Comparison of ENCODE assay signal across 18 cellular contexts in genomic region chr7:101133621-101134398, GRCh38. TPM values are rescaled to one million over a fixed set of nuclear protein-coding genes. Genes with fewer than 3 reads are reported as not detected.
DNase-seq lines count a peak whose midpoint lies in the region; ATAC-seq, FAIRE-seq and TF ChIP-seq lines count a peak whose summit lies in the region.
"Had no signal": no experiment of that assay in that cellular context is flagged by ENCODE, and none has a peak within 500 bp of the region (broad histone marks: within the 10 kb centered on the region; RNA-seq: fewer than 3 reads in every experiment).

No MANE protein-coding gene starts in this region.

- H3K9ac ChIP-seq in HUES48 (ENCODE audit: low read depth, low read length): no peak overlapping the region
- no peak overlapping the region for H3K9ac ChIP-seq in HepG2 (ENCODE audit: insufficient read depth, low read depth, low read length)

- DNase-seq in A549 (ENCODE audit: low read depth in 1 of 2, low spot score in 1 of 2): no peak
- DNase-seq in HepG2 (ENCODE audit: low spot score): no peak
- no peak for DNase-seq in ureter (ENCODE audit: low spot score)
- no peak for DNase-seq in SIG-M5 (lab: John Stamatoyannopoulos, UW)
- no peak for DNase-seq in GF-D8 (lab: John Stamatoyannopoulos, UW)
- DNase-seq: DMS153; heart right ventricle; left ventricle myocardium inferior; NCI-H187 treated with DMSO at 0.1 percent for 48 hours; stimulated activated CD4-positive, alpha-beta T cell treated with anti-CD3 and anti-CD28 coated beads, Interleukin-12 subunit alpha, Interleukin-12 subunit beta, amount 100 ng/mL, for 4 hours had no signal

- intact Hi-C loops in HepG2 (cut with micrococcal nuclease; ENCODE audit: unreplicated experiment): no loop called here

- no peak for TF ChIP-seq POLR2A in A549 (IDR thresholded peaks at IDR 0.05; ENCODE audit: low read length)
- peak in 1 of 2 experiments; percentile 89; a peak in 2 of 4 replicates for TF ChIP-seq POLR2A in HepG2 (IDR thresholded peaks at IDR 0.05; ENCODE audit: insufficient read depth in 1 of 2, low read depth in 2 of 2, low read length in 2 of 2)

- H4K20me1 ChIP-seq in HepG2 (ENCODE audit: insufficient read depth, low read length): peaks cover 64% of the 10 kb centered on the region; the same call in 1 of the 2 replicates

- no TSS peak for BruUV-seq in HepG2 (replicated peaks; lab: Mats Ljungman, UMichigan)

- TF ChIP-seq CTCF in A549 (IDR thresholded peaks at IDR 0.05) (no peak), brain (conservative IDR thresholded peaks at IDR 0.05) (no peak), HepG2 (CRISPR knock-in tag; IDR thresholded peaks at IDR 0.05) (no peak)

- POLR2A ChIA-PET in A549 (lab: Yijun Ruan, JAX) (no interaction called here), HepG2 (lab: Yijun Ruan, JAX) (interaction anchor here (1.3 kb wide), 1 partner anchor 12 kb away, joined by 3 read pairs; no protein-coding TSS in a partner anchor)

- peak overlapping the region in 1 of 2 experiments; percentile 63; a peak in 4 of 6 replicates for H3K27ac ChIP-seq in A549
- peak overlapping the region; percentile 76 for H3K27ac ChIP-seq in HUES48 (ENCODE audit: low read depth, low read length)
- no peak overlapping the region for H3K27ac ChIP-seq in HepG2 (ENCODE audit: extremely low read length, insufficient read depth, low read length)
- H3K27ac ChIP-seq: left ventricle myocardium inferior, neutrophil, tibial nerve had no signal

- H3K4me1 Mint-ChIP-seq in brain: peaks cover 44% of the 10 kb centered on the region

- TF ChIP-seq EP300 in A549 (IDR thresholded peaks at IDR 0.05) (no peak), HepG2 (IDR thresholded peaks at IDR 0.05; ENCODE audit: low read depth in 2 of 2, low read length in 2 of 2) (no peak), HepG2 (CRISPR knock-in tag; IDR thresholded peaks at IDR 0.05; ENCODE audit: borderline replicate concordance) (no peak)

- ATAC-seq in A549: peak in 1 of 2 experiments; percentile 1; a peak in 3 of 6 replicates
- ATAC-seq in HepG2: no peak
- ATAC-seq in HG03175 (IDR thresholded peaks at IDR 0.05; ENCODE audit: unreplicated experiment): no peak
- ATAC-seq: activated CD4-positive, CD25-positive, alpha-beta regulatory T cell treated with anti-CD3 and anti-CD28 coated beads, Interleukin-2, amount 50 U/mL, for 24 hours; heart right ventricle had no signal

- FAIRE-seq in A549 (lab: Jason Lieb, UNC) (no peak), HepG2 (lab: Jason Lieb, UNC) (no peak)
- FAIRE-seq: A204.1 had no signal

- TF ChIP-seq RAD21 in A549 (conservative IDR thresholded peaks at IDR 0.05 in 1 of 2, IDR thresholded peaks at IDR 0.05 in 1 of 2) (no peak), HepG2 (CRISPR knock-in tag; IDR thresholded peaks at IDR 0.05) (no peak)

- no peaks in the 10 kb centered on the region for H3K79me2 ChIP-seq in HepG2 (ENCODE audit: insufficient read depth, low read length)

- CTCF ChIA-PET in A549 (lab: Yijun Ruan, JAX): interaction anchor here (0.6 to 32.8 kb wide), 15 partner anchors 9 to 239 kb away, joined by 3 to 600 read pairs (median 4); partner anchors contain the start of genes ACHE and SERPINE1
- CTCF ChIA-PET in HepG2 (lab: Yijun Ruan, JAX; ENCODE audit: low intra/inter-chr PET ratio, low total read pairs): no interaction called here

- peak overlapping the region in 4 of 5 experiments; percentile 24 to 96 (median 54) for H3K27ac Mint-ChIP-seq in brain

- peaks cover 31% of the 10 kb centered on the region for H3K27me3 Mint-ChIP-seq in brain

- H3K4me3 Mint-ChIP-seq in brain: peak overlapping the region in 2 of 5 experiments; percentile 22 to 23

- H3K4me3 ChIP-seq in A549 (no peak overlapping the region), HUES48 (ENCODE audit: low read depth, low read length) (no peak overlapping the region), HepG2 (replicated peaks in 1 of 3; ENCODE audit: insufficient read depth in 1 of 3, low read depth in 2 of 3, low read length in 3 of 3) (no peak overlapping the region)
- H3K4me3 ChIP-seq: ascending aorta, heart right ventricle, left ventricle myocardium inferior, tibial nerve had no signal

- H2AFZ ChIP-seq in HepG2 (ENCODE audit: low read length): no peak overlapping the region

- H3K36me3 ChIP-seq in HUES48 (ENCODE audit: control insufficient read depth, insufficient read depth, low read length): no peaks in the 10 kb centered on the region
- peaks cover 20 to 65% of the 10 kb centered on the region in 2 experiments for H3K36me3 ChIP-seq in HepG2 (replicated peaks in 1 of 2; ENCODE audit: control insufficient read depth in 1 of 2, insufficient read depth in 2 of 2, low read length in 2 of 2)
- H3K36me3 ChIP-seq: left ventricle myocardium inferior, neutrophil had no signal

- H3K4me2 ChIP-seq in A549 (peak overlapping the region; percentile 53), HepG2 (ENCODE audit: low read depth, low read length) (no peak overlapping the region)

- H3K36me3 Mint-ChIP-seq in brain: peaks cover 3% of the 10 kb centered on the region

- H3K4me1 ChIP-seq in A549 (peaks cover 89% of the 10 kb centered on the region), HUES48 (ENCODE audit: control insufficient read depth, insufficient read depth, low read length) (peaks cover 17% of the 10 kb centered on the region), HepG2 (ENCODE audit: insufficient read depth, low read length) (peaks cover 50% of the 10 kb centered on the region)

- H3K9me3 ChIP-seq in A549 (no peaks in the 10 kb centered on the region), HUES48 (ENCODE audit: control insufficient read depth, insufficient read depth, low read length) (no peaks in the 10 kb centered on the region), HepG2 (ENCODE audit: low read length) (no peaks in the 10 kb centered on the region)
- H3K9me3 ChIP-seq: ascending aorta, heart right ventricle, left ventricle myocardium inferior, neutrophil, tibial nerve had no signal

- in situ Hi-C loops in HepG2 (cut with HindIII; ENCODE audit: extremely low pct_ligation_motif_present, low pct_unique_long_range_greater_than_20kb): no loop called here

- H3K9me3 Mint-ChIP-seq in brain: no peaks in the 10 kb centered on the region

- H3K27me3 ChIP-seq in HUES48 (ENCODE audit: control insufficient read depth, insufficient read depth, low read length): no peaks in the 10 kb centered on the region
- no peaks in the 10 kb centered on the region for H3K27me3 ChIP-seq in HepG2 (ENCODE audit: control insufficient read depth in 1 of 2, insufficient read depth in 2 of 2, low read length in 2 of 2)
- H3K27me3 ChIP-seq: ascending aorta, tibial nerve had no signal

- 81% methylated on average over 15 of the region's 15 CpGs for WGBS in A549 (ENCODE audit: missing lambda C conversion rate)
- 98% methylated on average over 13 of the region's 15 CpGs for WGBS in HepG2 (ENCODE audit: low lambda C conversion rate)

RNA-seq across cellular contexts. Expression of gene SERPINE1, which starts 6.9 kb away (rescaled TPM):
- polyA plus RNA-seq in A549 (2011; rRNA removed) (300 and 355 TPM in 2 replicates), A549 (2017; fragmentation: RNase III; extraction: RNeasy Plus Mini Kit Qiagen cat#74134 plus additional on column Dnase treatment) (286 to 399 TPM (median 346 TPM) in 3 replicates), brain (ENCODE audit: insufficient read depth, low read depth, low replicate concordance) (4.3 TPM), HepG2 (2011; rRNA removed) (1,576 and 2,365 TPM in 2 replicates)
- polyA plus RNA-seq in A549 (2012; cell fraction: cytosol; rRNA removed): 315 and 419 TPM in 2 replicates
- 684 and 700 TPM in 2 replicates for polyA plus RNA-seq in A549 (2012; cell fraction: nucleus; rRNA removed)
- polyA minus RNA-seq in A549 (2011; rRNA and poly(A)+ RNA removed): 377 and 382 TPM in 2 replicates
- total RNA-seq in HepG2 (2016; rRNA removed; fragmentation: Illumina TruSeq; extraction: Trizol) (9.2 and 21.2 TPM in 2 replicates), ureter (4.3 TPM)
- 3.3 and 3.6 TPM in 2 replicates for total RNA-seq in HepG2 (2016; cell fraction: cytosol; rRNA removed; fragmentation: Illumina TruSeq; extraction: Trizol; ENCODE audit: low read depth)
- 8.0 and 21.0 TPM in 2 replicates for total RNA-seq in HepG2 (2016; cell fraction: insoluble cytoplasmic fraction; rRNA removed; fragmentation: Illumina TruSeq; extraction: Trizol)
- total RNA-seq in HepG2 (2016; cell fraction: membrane; rRNA removed; fragmentation: Illumina TruSeq; extraction: Trizol): 8.0 and 9.1 TPM in 2 replicates
- 18.0 and 20.9 TPM in 2 replicates for total RNA-seq in HepG2 (2016; cell fraction: nucleus; rRNA removed; fragmentation: Illumina TruSeq; extraction: Trizol)
- polyA plus RNA-seq in HepG2 (2011; cell fraction: cytosol; rRNA removed): 1,491 and 1,809 TPM in 2 replicates
- polyA plus RNA-seq in HepG2 (2011; cell fraction: nucleus; rRNA removed): 562 and 817 TPM in 2 replicates
- polyA plus RNA-seq in HepG2 (2012): 545 and 706 TPM in 2 replicates
- polyA plus RNA-seq in HepG2 (2016; cell fraction: cytosol; fragmentation: Illumina TruSeq; extraction: Trizol; ENCODE audit: low read depth): 3.7 and 4.4 TPM in 2 replicates
- 9.1 and 11.4 TPM in 2 replicates for polyA plus RNA-seq in HepG2 (2016; cell fraction: insoluble cytoplasmic fraction; fragmentation: Illumina TruSeq; extraction: Trizol; ENCODE audit: low read depth)
- polyA plus RNA-seq in HepG2 (2016; cell fraction: membrane; fragmentation: Illumina TruSeq; extraction: Trizol; ENCODE audit: low read depth): 6.1 and 6.8 TPM in 2 replicates
- polyA plus RNA-seq in HepG2 (2016; cell fraction: nucleus; fragmentation: Illumina TruSeq; extraction: Trizol; ENCODE audit: insufficient read depth, low read depth): 38.3 and 38.7 TPM in 2 replicates
- 6.3 and 1,949 TPM in 2 replicates for polyA minus RNA-seq in HepG2 (2011; rRNA and poly(A)+ RNA removed; ENCODE audit: low replicate concordance)
- 904 and 1,305 TPM in 2 replicates for polyA minus RNA-seq in HepG2 (2011; cell fraction: cytosol; rRNA and poly(A)+ RNA removed)
- polyA minus RNA-seq in HepG2 (2011; cell fraction: nucleus; rRNA and poly(A)+ RNA removed): 242 and 430 TPM in 2 replicates

RNA-seq across cellular contexts. Expression of gene AP1S1, which starts 20.5 kb away (rescaled TPM):
- polyA plus RNA-seq in A549 (2011; rRNA removed) (107 and 128 TPM in 2 replicates), A549 (2017; fragmentation: RNase III; extraction: RNeasy Plus Mini Kit Qiagen cat#74134 plus additional on column Dnase treatment) (181 to 187 TPM (median 182 TPM) in 3 replicates), brain (ENCODE audit: insufficient read depth, low read depth, low replicate concordance) (127 TPM), HepG2 (2011; rRNA removed) (65.2 and 68.1 TPM in 2 replicates)
- 163 and 166 TPM in 2 replicates for polyA plus RNA-seq in A549 (2012; cell fraction: cytosol; rRNA removed)
- 79.8 and 104 TPM in 2 replicates for polyA plus RNA-seq in A549 (2012; cell fraction: nucleus; rRNA removed)
- polyA minus RNA-seq in A549 (2011; rRNA and poly(A)+ RNA removed): 48.5 and 54.1 TPM in 2 replicates
- total RNA-seq in HepG2 (2016; rRNA removed; fragmentation: Illumina TruSeq; extraction: Trizol) (57.5 and 77.9 TPM in 2 replicates), ureter (50.5 TPM)
- total RNA-seq in HepG2 (2016; cell fraction: cytosol; rRNA removed; fragmentation: Illumina TruSeq; extraction: Trizol; ENCODE audit: low read depth): 12.5 and 16.2 TPM in 2 replicates
- total RNA-seq in HepG2 (2016; cell fraction: insoluble cytoplasmic fraction; rRNA removed; fragmentation: Illumina TruSeq; extraction: Trizol): 61.5 and 77.2 TPM in 2 replicates
- total RNA-seq in HepG2 (2016; cell fraction: membrane; rRNA removed; fragmentation: Illumina TruSeq; extraction: Trizol): 27.8 and 28.9 TPM in 2 replicates
- 21.6 and 22.0 TPM in 2 replicates for total RNA-seq in HepG2 (2016; cell fraction: nucleus; rRNA removed; fragmentation: Illumina TruSeq; extraction: Trizol)
- 72.3 and 73.9 TPM in 2 replicates for polyA plus RNA-seq in HepG2 (2011; cell fraction: cytosol; rRNA removed)
- 36.3 and 39.1 TPM in 2 replicates for polyA plus RNA-seq in HepG2 (2011; cell fraction: nucleus; rRNA removed)
- 37.2 and 44.1 TPM in 2 replicates for polyA plus RNA-seq in HepG2 (2012)
- polyA plus RNA-seq in HepG2 (2016; cell fraction: cytosol; fragmentation: Illumina TruSeq; extraction: Trizol; ENCODE audit: low read depth): 12.3 and 17.5 TPM in 2 replicates
- 79.7 and 84.4 TPM in 2 replicates for polyA plus RNA-seq in HepG2 (2016; cell fraction: insoluble cytoplasmic fraction; fragmentation: Illumina TruSeq; extraction: Trizol; ENCODE audit: low read depth)
- polyA plus RNA-seq in HepG2 (2016; cell fraction: membrane; fragmentation: Illumina TruSeq; extraction: Trizol; ENCODE audit: low read depth): 20.4 and 24.4 TPM in 2 replicates
- polyA plus RNA-seq in HepG2 (2016; cell fraction: nucleus; fragmentation: Illumina TruSeq; extraction: Trizol; ENCODE audit: insufficient read depth, low read depth): 37.5 and 48.7 TPM in 2 replicates
- polyA minus RNA-seq in HepG2 (2011; rRNA and poly(A)+ RNA removed; ENCODE audit: low replicate concordance): 27.0 and 72.1 TPM in 2 replicates
- 13.5 and 15.9 TPM in 2 replicates for polyA minus RNA-seq in HepG2 (2011; cell fraction: cytosol; rRNA and poly(A)+ RNA removed)
- 6.6 and 8.1 TPM in 2 replicates for polyA minus RNA-seq in HepG2 (2011; cell fraction: nucleus; rRNA and poly(A)+ RNA removed)

RNA-seq across cellular contexts. Expression of gene VGF, which starts 31.6 kb away (rescaled TPM):
- polyA plus RNA-seq in A549 (2011; rRNA removed) (0.16 and 0.21 TPM in 2 replicates), A549 (2017; fragmentation: RNase III; extraction: RNeasy Plus Mini Kit Qiagen cat#74134 plus additional on column Dnase treatment) (1.4 to 2.7 TPM (median 2.0 TPM) in 3 replicates), brain (ENCODE audit: insufficient read depth, low read depth, low replicate concordance) (37.7 TPM), HepG2 (2011; rRNA removed) (0.12 and 0.21 TPM in 2 replicates)
- polyA plus RNA-seq in A549 (2012; cell fraction: cytosol; rRNA removed): 0.42 and 0.73 TPM in 2 replicates
- 0.97 and 1.7 TPM in 2 replicates for polyA plus RNA-seq in A549 (2012; cell fraction: nucleus; rRNA removed)
- polyA minus RNA-seq in A549 (2011; rRNA and poly(A)+ RNA removed): 0.17 TPM in 1 of 2 replicates, not detected in the other
- total RNA-seq in HepG2 (2016; rRNA removed; fragmentation: Illumina TruSeq; extraction: Trizol) (0.10 and 0.46 TPM in 2 replicates), ureter (not detected)
- 0.18 TPM in 1 of 2 replicates, not detected in the other for total RNA-seq in HepG2 (2016; cell fraction: cytosol; rRNA removed; fragmentation: Illumina TruSeq; extraction: Trizol; ENCODE audit: low read depth)
- 0.52 TPM in 1 of 2 replicates, not detected in the other for total RNA-seq in HepG2 (2016; cell fraction: insoluble cytoplasmic fraction; rRNA removed; fragmentation: Illumina TruSeq; extraction: Trizol)
- total RNA-seq in HepG2 (2016; cell fraction: membrane; rRNA removed; fragmentation: Illumina TruSeq; extraction: Trizol): 0.10 and 0.15 TPM in 2 replicates
- total RNA-seq in HepG2 (2016; cell fraction: nucleus; rRNA removed; fragmentation: Illumina TruSeq; extraction: Trizol): 0.44 and 0.78 TPM in 2 replicates
- 0.12 and 0.23 TPM in 2 replicates for polyA plus RNA-seq in HepG2 (2011; cell fraction: cytosol; rRNA removed)
- polyA plus RNA-seq in HepG2 (2011; cell fraction: nucleus; rRNA removed): 0.40 and 0.96 TPM in 2 replicates
- 0.09 and 0.31 TPM in 2 replicates for polyA plus RNA-seq in HepG2 (2012)
- 0.06 and 0.09 TPM in 2 replicates for polyA plus RNA-seq in HepG2 (2016; cell fraction: cytosol; fragmentation: Illumina TruSeq; extraction: Trizol; ENCODE audit: low read depth)
- 0.15 and 0.16 TPM in 2 replicates for polyA plus RNA-seq in HepG2 (2016; cell fraction: insoluble cytoplasmic fraction; fragmentation: Illumina TruSeq; extraction: Trizol; ENCODE audit: low read depth)
- polyA plus RNA-seq in HepG2 (2016; cell fraction: membrane; fragmentation: Illumina TruSeq; extraction: Trizol; ENCODE audit: low read depth): 0.08 TPM in 1 of 2 replicates, not detected in the other
- polyA plus RNA-seq in HepG2 (2016; cell fraction: nucleus; fragmentation: Illumina TruSeq; extraction: Trizol; ENCODE audit: insufficient read depth, low read depth): 0.99 and 1.4 TPM in 2 replicates
- 0.14 and 0.16 TPM in 2 replicates for polyA minus RNA-seq in HepG2 (2011; rRNA and poly(A)+ RNA removed; ENCODE audit: low replicate concordance)
- 0.69 and 0.88 TPM in 2 replicates for polyA minus RNA-seq in HepG2 (2011; cell fraction: cytosol; rRNA and poly(A)+ RNA removed)
- not detected in 2 replicates for polyA minus RNA-seq in HepG2 (2011; cell fraction: nucleus; rRNA and poly(A)+ RNA removed)
- total RNA-seq: ascending aorta, heart right ventricle, left ventricle myocardium inferior had no signal

RNA-seq across cellular contexts. Expression of gene NAT16, which starts 46.3 kb away (rescaled TPM):
- 0.03 and 0.05 TPM in 2 replicates for polyA plus RNA-seq in A549 (2011; rRNA removed)
- polyA plus RNA-seq in A549 (2012; cell fraction: cytosol; rRNA removed): 0.03 and 0.04 TPM in 2 replicates
- polyA plus RNA-seq in A549 (2012; cell fraction: nucleus; rRNA removed): 0.09 and 0.18 TPM in 2 replicates
- 0.07 to 0.12 TPM in 2 of 3 replicates, not detected in the other for polyA plus RNA-seq in A549 (2017; fragmentation: RNase III; extraction: RNeasy Plus Mini Kit Qiagen cat#74134 plus additional on column Dnase treatment)
- polyA minus RNA-seq in A549 (2011; rRNA and poly(A)+ RNA removed): not detected in 2 replicates
- polyA plus RNA-seq in brain (ENCODE audit: insufficient read depth, low read depth, low replicate concordance): 41.0 TPM
- total RNA-seq in HepG2 (2016; rRNA removed; fragmentation: Illumina TruSeq; extraction: Trizol): not detected in 2 replicates
- not detected in 2 replicates for total RNA-seq in HepG2 (2016; cell fraction: cytosol; rRNA removed; fragmentation: Illumina TruSeq; extraction: Trizol; ENCODE audit: low read depth)
- total RNA-seq in HepG2 (2016; cell fraction: insoluble cytoplasmic fraction; rRNA removed; fragmentation: Illumina TruSeq; extraction: Trizol): not detected in 2 replicates
- not detected in 2 replicates for total RNA-seq in HepG2 (2016; cell fraction: membrane; rRNA removed; fragmentation: Illumina TruSeq; extraction: Trizol)
- not detected in 2 replicates for total RNA-seq in HepG2 (2016; cell fraction: nucleus; rRNA removed; fragmentation: Illumina TruSeq; extraction: Trizol)
- 0.04 TPM in 1 of 2 replicates, not detected in the other for polyA plus RNA-seq in HepG2 (2011; rRNA removed)
- 0.04 and 0.05 TPM in 2 replicates for polyA plus RNA-seq in HepG2 (2011; cell fraction: cytosol; rRNA removed)
- polyA plus RNA-seq in HepG2 (2011; cell fraction: nucleus; rRNA removed): 0.24 and 0.34 TPM in 2 replicates
- 0.12 TPM in 1 of 2 replicates, not detected in the other for polyA plus RNA-seq in HepG2 (2012)
- polyA plus RNA-seq in HepG2 (2016; cell fraction: cytosol; fragmentation: Illumina TruSeq; extraction: Trizol; ENCODE audit: low read depth): not detected in 2 replicates
- not detected in 2 replicates for polyA plus RNA-seq in HepG2 (2016; cell fraction: insoluble cytoplasmic fraction; fragmentation: Illumina TruSeq; extraction: Trizol; ENCODE audit: low read depth)
- not detected in 2 replicates for polyA plus RNA-seq in HepG2 (2016; cell fraction: membrane; fragmentation: Illumina TruSeq; extraction: Trizol; ENCODE audit: low read depth)
- polyA plus RNA-seq in HepG2 (2016; cell fraction: nucleus; fragmentation: Illumina TruSeq; extraction: Trizol; ENCODE audit: insufficient read depth, low read depth): not detected in 2 replicates
- not detected in 2 replicates for polyA minus RNA-seq in HepG2 (2011; rRNA and poly(A)+ RNA removed; ENCODE audit: low replicate concordance)
- not detected in 2 replicates for polyA minus RNA-seq in HepG2 (2011; cell fraction: cytosol; rRNA and poly(A)+ RNA removed)
- not detected in 2 replicates for polyA minus RNA-seq in HepG2 (2011; cell fraction: nucleus; rRNA and poly(A)+ RNA removed)
- not detected for total RNA-seq in ureter
- total RNA-seq: ascending aorta, heart right ventricle, left ventricle myocardium inferior, tibial nerve had no signal
- polyA plus RNA-seq: heart right ventricle had no signal

RNA-seq across cellular contexts. Expression of gene TRIM56, which starts 48.5 kb away (rescaled TPM):
- 3.9 and 5.2 TPM in 2 replicates for polyA plus RNA-seq in A549 (2011; rRNA removed)
- polyA plus RNA-seq in A549 (2012; cell fraction: cytosol; rRNA removed): 3.2 and 4.2 TPM in 2 replicates
- 8.2 and 9.8 TPM in 2 replicates for polyA plus RNA-seq in A549 (2012; cell fraction: nucleus; rRNA removed)
- 15.6 to 17.8 TPM (median 16.5 TPM) in 3 replicates for polyA plus RNA-seq in A549 (2017; fragmentation: RNase III; extraction: RNeasy Plus Mini Kit Qiagen cat#74134 plus additional on column Dnase treatment)
- polyA minus RNA-seq in A549 (2011; rRNA and poly(A)+ RNA removed): 8.1 and 14.2 TPM in 2 replicates
- 4.9 TPM for polyA plus RNA-seq in brain (ENCODE audit: insufficient read depth, low read depth, low replicate concordance)
- 7.1 and 8.1 TPM in 2 replicates for total RNA-seq in HepG2 (2016; rRNA removed; fragmentation: Illumina TruSeq; extraction: Trizol)
- 0.51 and 0.88 TPM in 2 replicates for total RNA-seq in HepG2 (2016; cell fraction: cytosol; rRNA removed; fragmentation: Illumina TruSeq; extraction: Trizol; ENCODE audit: low read depth)
- 7.1 and 7.5 TPM in 2 replicates for total RNA-seq in HepG2 (2016; cell fraction: insoluble cytoplasmic fraction; rRNA removed; fragmentation: Illumina TruSeq; extraction: Trizol)
- total RNA-seq in HepG2 (2016; cell fraction: membrane; rRNA removed; fragmentation: Illumina TruSeq; extraction: Trizol): 2.1 and 2.7 TPM in 2 replicates
- total RNA-seq in HepG2 (2016; cell fraction: nucleus; rRNA removed; fragmentation: Illumina TruSeq; extraction: Trizol): 5.7 and 8.6 TPM in 2 replicates
- polyA plus RNA-seq in HepG2 (2011; rRNA removed): 3.0 and 3.2 TPM in 2 replicates
- 1.3 and 1.8 TPM in 2 replicates for polyA plus RNA-seq in HepG2 (2011; cell fraction: cytosol; rRNA removed)
- polyA plus RNA-seq in HepG2 (2011; cell fraction: nucleus; rRNA removed): 10.1 and 11.0 TPM in 2 replicates
- polyA plus RNA-seq in HepG2 (2012): 9.5 and 9.7 TPM in 2 replicates
- 0.27 and 0.32 TPM in 2 replicates for polyA plus RNA-seq in HepG2 (2016; cell fraction: cytosol; fragmentation: Illumina TruSeq; extraction: Trizol; ENCODE audit: low read depth)
- polyA plus RNA-seq in HepG2 (2016; cell fraction: insoluble cytoplasmic fraction; fragmentation: Illumina TruSeq; extraction: Trizol; ENCODE audit: low read depth): 2.6 and 3.8 TPM in 2 replicates
- 0.63 and 0.71 TPM in 2 replicates for polyA plus RNA-seq in HepG2 (2016; cell fraction: membrane; fragmentation: Illumina TruSeq; extraction: Trizol; ENCODE audit: low read depth)
- polyA plus RNA-seq in HepG2 (2016; cell fraction: nucleus; fragmentation: Illumina TruSeq; extraction: Trizol; ENCODE audit: insufficient read depth, low read depth): 10.0 and 15.0 TPM in 2 replicates
- polyA minus RNA-seq in HepG2 (2011; rRNA and poly(A)+ RNA removed; ENCODE audit: low replicate concordance): 14.7 and 16.6 TPM in 2 replicates
- 3.3 and 5.4 TPM in 2 replicates for polyA minus RNA-seq in HepG2 (2011; cell fraction: cytosol; rRNA and poly(A)+ RNA removed)
- 8.6 and 9.3 TPM in 2 replicates for polyA minus RNA-seq in HepG2 (2011; cell fraction: nucleus; rRNA and poly(A)+ RNA removed)
- total RNA-seq in ureter: 57.3 TPM

Comparison
In these comparisons a context has a peak if more than half of its experiments do, and no peak if none do; other contexts are left out.
1. RNA of gene VGF, which starts 31.6 kb away (polyA plus RNA-seq): 37.7 TPM in brain (single experiment); 0.16 to 2.7 TPM in A549 and 0.06 to 1.4 TPM in HepG2; every median in the first group is over 10 times any median in the second.
2. Of the 38 proteins assayed by ChIP-seq in both HepG2 and A549: peak only in HepG2: none; only in A549: HOXA7; in both: none; in neither: 35; mixed calls (peak in some experiments, not most) for 2.